14 cellular contexts compared by ENCODE assay signal in genomic region chr6:169106176-169106575, GRCh38.
"Had no signal": no experiment of that assay in that cellular context is flagged by ENCODE, and none has a peak within 500 bp of the region (broad histone marks: within the 10 kb centered on the region; RNA-seq: fewer than 3 reads in every experiment).

No MANE protein-coding gene starts in this region.

- H3K4me3 ChIP-seq: coronary artery, esophagus squamous epithelium, gastroesophageal sphincter, tibial artery, uterus had no signal

- H3K4me1 ChIP-seq: esophagus squamous epithelium, gastroesophageal sphincter, uterus had no signal

- H3K36me3 ChIP-seq: esophagus squamous epithelium, gastroesophageal sphincter, tibial artery, uterus had no signal

- DNase-seq: activated naive CD4-positive, alpha-beta T cell treated with anti-CD3 and anti-CD28 coated beads for 36 hours; activated naive CD8-positive, alpha-beta T cell treated with anti-CD3 and anti-CD28 coated beads, Interleukin-2, amount 50 U/mL, for 24 hours; central memory CD4-positive, alpha-beta T cell; effector CD4-positive, alpha-beta T cell; esophagus squamous epithelium; islet precursor cell; naive thymus-derived CD4-positive, alpha-beta T cell; retina; stimulated activated CD4-positive, alpha-beta T cell treated with anti-CD3 and anti-CD28 coated beads, Interleukin-2, amount 100 ng/mL, for 48 hours; tibial artery; uterus had no signal

- H3K9me3 ChIP-seq: esophagus squamous epithelium, gastroesophageal sphincter, tibial artery, uterus had no signal

- ATAC-seq: activated naive CD8-positive, alpha-beta T cell treated with anti-CD3 and anti-CD28 coated beads, Interleukin-2, amount 50 U/mL, for 24 hours; gastroesophageal sphincter; naive thymus-derived CD4-positive, alpha-beta T cell; stimulated activated memory B cell treated with anti-CD40 and anti-IgM and Interleukin-4, amounts not matched to agents 10 μg/mL and 1 μg/mL and 100 μg/mL, for 72 hours had no signal

- H3K27ac ChIP-seq: coronary artery, esophagus squamous epithelium, gastroesophageal sphincter, tibial artery, uterus had no signal

- H3K27me3 ChIP-seq: esophagus squamous epithelium, gastroesophageal sphincter, tibial artery, uterus had no signal
